Comparison of ENCODE assay signal across 8 cellular contexts in genomic region chr11:32088117-32088941, GRCh38. TPM values are rescaled to one million over a fixed set of nuclear protein-coding genes. Genes with fewer than 3 reads are reported as not detected.
DNase-seq lines count a peak whose midpoint lies in the region; ATAC-seq and TF ChIP-seq lines count a peak whose summit lies in the region.

No MANE protein-coding gene starts in this region.

- ATAC-seq in GM18502 (IDR thresholded peaks at IDR 0.05; ENCODE audit: poor library complexity, unreplicated experiment) (peak; percentile 44), HG03457 (IDR thresholded peaks at IDR 0.05; ENCODE audit: unreplicated experiment) (peak; percentile 35), right cardiac atrium (peak; percentile 60 to 70), HG03135 (IDR thresholded peaks at IDR 0.05; ENCODE audit: unreplicated experiment) (no peak)
- ATAC-seq in activated T-cell treated with anti-CD3 and anti-CD28 coated beads, Interleukin-2, amount 50 U/mL, for 72 hours (replicated peaks in 1 of 2) = peak; percentile 65 to 70

- H3K9me3 Mint-ChIP-seq in activated T-cell treated with anti-CD3 and anti-CD28 coated beads, Interleukin-2, amount 50 U/mL, for 72 hours = no peaks in the 10 kb centered on the region
- H3K9me3 Mint-ChIP-seq in CD14-positive monocyte = no peaks in the 10 kb centered on the region

- no peaks in the 10 kb centered on the region for H3K27me3 ChIP-seq in right cardiac atrium (ENCODE audit: control insufficient read depth, insufficient read depth)

- intact Hi-C loops in right cardiac atrium (cut with DNase I) = no loop called here
- intact Hi-C loops in CD14-positive monocyte (cut with micrococcal nuclease) = no loop called here

- H3K27ac ChIP-seq in right cardiac atrium (ENCODE audit: low read length) = peak overlapping the region; percentile 82

- peak overlapping the region; percentile 32 to 68 for H3K4me3 Mint-ChIP-seq in activated T-cell treated with anti-CD3 and anti-CD28 coated beads, Interleukin-2, amount 50 U/mL, for 72 hours
- no peak overlapping the region for H3K4me3 Mint-ChIP-seq in CD14-positive monocyte

- peak; percentile 75 for DNase-seq in AG08395 (ENCODE audit: low spot score)
- peak; percentile 32 to 36 for DNase-seq in activated T-cell treated with anti-CD3 and anti-CD28 coated beads, Interleukin-2, amount 50 U/mL, for 72 hours
- DNase-seq in right cardiac atrium = peak; percentile 78 to 89 (median 86)
- no peak for DNase-seq in ecto neural progenitor cell (ENCODE audit: low spot score)
- DNase-seq in CD14-positive monocyte (ENCODE audit: low spot score) = no peak

- peaks cover 20% of the 10 kb centered on the region for H3K4me1 ChIP-seq in right cardiac atrium (ENCODE audit: control insufficient read depth, insufficient read depth, low read length)

- no peaks in the 10 kb centered on the region for H3K9me3 ChIP-seq in right cardiac atrium (ENCODE audit: control insufficient read depth, low read length)

- 12% methylated on average over 4 of the region's 4 CpGs for WGBS in right cardiac atrium

- H3K4me3 ChIP-seq in right cardiac atrium (ENCODE audit: low read length) = no peak overlapping the region

- H3K36me3 Mint-ChIP-seq in activated T-cell treated with anti-CD3 and anti-CD28 coated beads, Interleukin-2, amount 50 U/mL, for 72 hours (ENCODE audit: insufficient read depth in 2 of 2) = peaks cover 0 to 4% of the 10 kb centered on the region in 2 donors
- no peaks in the 10 kb centered on the region for H3K36me3 Mint-ChIP-seq in CD14-positive monocyte

- peaks cover 32% of the 10 kb centered on the region for H3K4me1 Mint-ChIP-seq in activated T-cell treated with anti-CD3 and anti-CD28 coated beads, Interleukin-2, amount 50 U/mL, for 72 hours (ENCODE audit: low read depth)
- peaks cover 24% of the 10 kb centered on the region for H3K4me1 Mint-ChIP-seq in CD14-positive monocyte

- TF ChIP-seq CTCF in CD14-positive monocyte (IDR thresholded peaks at IDR 0.05) = no peak

- peaks cover 43% of the 10 kb centered on the region for H3K27me3 Mint-ChIP-seq in activated T-cell treated with anti-CD3 and anti-CD28 coated beads, Interleukin-2, amount 50 U/mL, for 72 hours (ENCODE audit: low read depth)
- H3K27me3 Mint-ChIP-seq in CD14-positive monocyte (ENCODE audit: low read depth in 3 of 3) = peaks cover 5 to 13% (median 6%) of the 10 kb centered on the region in 3 donors

- H3K27ac Mint-ChIP-seq in activated T-cell treated with anti-CD3 and anti-CD28 coated beads, Interleukin-2, amount 50 U/mL, for 72 hours = peak overlapping the region; percentile 76
- H3K27ac Mint-ChIP-seq in CD14-positive monocyte = no peak overlapping the region

RNA-seq across cellular contexts. Expression of gene RCN1, which starts 2.5 kb away (rescaled TPM):
- 10 to 100 TPM; 28.4 to 35.9 TPM for total RNA-seq in activated T-cell treated with anti-CD3 and anti-CD28 coated beads, Interleukin-2, amount 50 U/mL, for 72 hours
- total RNA-seq in right cardiac atrium = 10 to 100 TPM; 27.7 to 37.1 (median 31.5) TPM
- polyA plus RNA-seq in right cardiac atrium (29.8 TPM), CD14-positive monocyte (10 to 100 TPM; 20.5 to 22.0 TPM)

Comparison
In these comparisons a context has a peak if more than half of its experiments do, and no peak if none do; other contexts are left out.
1. DNase-seq: peak in AG08395 (single experiment), activated T-cell treated with anti-CD3 and anti-CD28 coated beads, Interleukin-2, amount 50 U/mL, for 72 hours (2 of 2) and right cardiac atrium (3 of 3); none in ecto neural progenitor cell (single experiment) and CD14-positive monocyte (single experiment).
2. H3K4me3 Mint-ChIP-seq: peak in activated T-cell treated with anti-CD3 and anti-CD28 coated beads, Interleukin-2, amount 50 U/mL, for 72 hours (2 of 2); none in CD14-positive monocyte (0 of 2).